10 cellular contexts compared by ENCODE assay signal in the genomic region with DNA sequence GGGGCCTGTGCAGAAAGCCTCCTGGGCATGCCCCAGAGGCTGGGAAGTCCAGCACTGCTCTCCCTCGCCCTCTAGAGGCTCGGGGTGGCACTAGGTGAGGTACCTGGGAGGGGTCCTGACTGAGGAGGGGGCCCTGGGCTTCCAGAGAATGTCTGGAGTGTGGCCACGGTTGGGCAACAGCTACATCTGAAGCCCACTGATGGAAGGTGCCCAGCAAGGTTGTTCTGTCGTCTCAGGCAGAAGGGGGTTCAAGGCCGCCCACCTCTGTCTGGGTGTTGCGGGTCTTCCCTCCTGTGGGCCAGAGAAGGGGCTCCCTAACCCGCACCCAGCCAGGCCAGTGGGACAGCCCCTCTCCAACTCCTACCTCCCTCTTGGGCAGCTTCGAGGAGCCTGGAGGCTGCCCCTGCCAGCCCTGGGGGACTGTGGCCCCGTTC. TPM values are rescaled to one million over a fixed set of nuclear protein-coding genes. Genes with fewer than 3 reads are reported as not detected.
DNase-seq lines count a peak whose midpoint lies in the region; ATAC-seq and TF ChIP-seq lines count a peak whose summit lies in the region.
"Had no signal": no experiment of that assay in that cellular context is flagged by ENCODE, and none has a peak within 500 bp of the region (broad histone marks: within the 10 kb centered on the region; RNA-seq: fewer than 3 reads in every experiment).

No MANE protein-coding gene starts in this region.

- H3F3A ChIP-seq in GM23338 (replicated peaks; ENCODE audit: low read depth) = no peaks in the 10 kb centered on the region

- H3K27me3 ChIP-seq in GM23338 (ENCODE audit: insufficient read depth) (no peaks in the 10 kb centered on the region), kidney epithelial cell (ENCODE audit: control insufficient read depth, insufficient read depth, low read length) (peaks cover 6% of the 10 kb centered on the region)

- H3K27ac Mint-ChIP-seq in GM23338 = no peak overlapping the region

- no peaks in the 10 kb centered on the region for H4K20me1 ChIP-seq in GM23338 (replicated peaks; ENCODE audit: insufficient read depth)

- TF ChIP-seq CTCF in GM23338 (conservative IDR thresholded peaks at IDR 0.05; ENCODE audit: low read depth in 2 of 2) (peak; percentile 81 to 90), kidney epithelial cell (IDR thresholded peaks at IDR 0.05; ENCODE audit: insufficient read depth, low read length, poor library complexity, severe bottlenecking) (peak; percentile 81)

- no peaks in the 10 kb centered on the region for H3K79me2 ChIP-seq in GM23338 (replicated peaks; ENCODE audit: insufficient read depth)

- ATAC-seq in GM23338 = peak; percentile 94
- no peak for ATAC-seq in HG03135 (IDR thresholded peaks at IDR 0.05; ENCODE audit: unreplicated experiment)
- no peak for ATAC-seq in GM21576 (IDR thresholded peaks at IDR 0.05; ENCODE audit: unreplicated experiment)
- ATAC-seq in GM19463 (IDR thresholded peaks at IDR 0.05; ENCODE audit: unreplicated experiment) = no peak

- no peak overlapping the region for H3K4me3 Mint-ChIP-seq in GM23338
- H3K4me3 Mint-ChIP-seq: activated T-cell treated with anti-CD3 and anti-CD28 coated beads, Interleukin-2, amount 50 U/mL, for 4 hours had no signal

- H3K4me2 ChIP-seq in GM23338 = 0 out of 2 replicates have a peak overlapping the region, but pooled peaks have one; percentile 32

- H3K36me3 Mint-ChIP-seq in GM23338 (ENCODE audit: low read depth) = no peaks in the 10 kb centered on the region

- H3K4me1 Mint-ChIP-seq in GM23338 = peaks cover 20% of the 10 kb centered on the region

- no peaks in the 10 kb centered on the region for H3K9me3 Mint-ChIP-seq in GM23338
- H3K9me3 Mint-ChIP-seq: activated T-cell treated with anti-CD3 and anti-CD28 coated beads, Interleukin-2, amount 50 U/mL, for 4 hours had no signal

- in situ Hi-C loops in ACHN (cut with HindIII; ENCODE audit: low pct_ligation_motif_present, low pct_unique_long_range_greater_than_20kb, low sequenced_read_pairs) = no loop called here

- H3K4me3 ChIP-seq in GM23338 = no peak overlapping the region
- no peak overlapping the region for H3K4me3 ChIP-seq in kidney epithelial cell (ENCODE audit: low read depth, low read length)
- H3K4me3 ChIP-seq: skin epidermis had no signal

- H3K36me3 ChIP-seq in GM23338 (ENCODE audit: insufficient read depth) (no peaks in the 10 kb centered on the region), kidney epithelial cell (ENCODE audit: control insufficient read depth, insufficient read depth, low read length) (no peaks in the 10 kb centered on the region)

- peak overlapping the region; percentile 86 for H2AFZ ChIP-seq in GM23338

- H3K27me3 Mint-ChIP-seq in GM23338 (ENCODE audit: insufficient read depth, low read depth, poor library complexity) = peaks cover 6% of the 10 kb centered on the region

- peaks cover 10% of the 10 kb centered on the region for H3K4me1 ChIP-seq in GM23338 (ENCODE audit: insufficient read depth)

- H3K27ac ChIP-seq in GM23338 (ENCODE audit: low read depth) = no peak overlapping the region
- H3K27ac ChIP-seq: skin epidermis had no signal

- peak; percentile 20 for DNase-seq in ACHN
- DNase-seq in GM23338 (ENCODE audit: low spot score) = peak; percentile 91
- DNase-seq in activated naive CD4-positive, alpha-beta T cell treated with anti-CD3 and anti-CD28 coated beads, Interleukin-2, amount 50 U/mL, for 16 hours = peak; percentile 32
- DNase-seq in kidney epithelial cell (ENCODE audit: low read depth) = no peak
- DNase-seq in activated effector memory CD4-positive, alpha-beta T cell treated with Interleukin-2 at 50 U/mL for 16 hours = no peak
- DNase-seq: activated T-cell treated with anti-CD3 and anti-CD28 coated beads, Interleukin-2, amount 50 U/mL, for 4 hours had no signal

- H3K9me2 ChIP-seq in GM23338 (ENCODE audit: insufficient read depth) = no peaks in the 10 kb centered on the region

TF ChIP-seq in GM23338, 12 proteins besides CTCF, POLR2A, EP300 and RAD21 (continues in another document):
- TF ChIP-seq NANOG (IDR thresholded peaks at IDR 0.05; ENCODE audit: borderline replicate concordance) = no peak
- no peak for TF ChIP-seq EZH2phosphoT487 (IDR thresholded peaks at IDR 0.05; ENCODE audit: unreplicated experiment)
- no peak for TF ChIP-seq REST (IDR thresholded peaks at IDR 0.05; ENCODE audit: unreplicated experiment)
- no peak for TF ChIP-seq EZH2 (IDR thresholded peaks at IDR 0.05; ENCODE audit: low read depth, unreplicated experiment)
- TF ChIP-seq STAT1 (IDR thresholded peaks at IDR 0.05; ENCODE audit: unreplicated experiment) = no peak

RNA-seq across cellular contexts. Expression of gene VEGFA, which starts 11.4 kb away (rescaled TPM):
- 55.9 and 61.1 TPM in 2 replicates for total RNA-seq in GM23338 (2014; rRNA removed; shearing (Covaris generic))
- polyA plus RNA-seq in GM23338 (2016; fragmentation: Nextera tagmentation; extraction: Ambion mirVana) = 10.9 and 13.3 TPM in 2 replicates
- 236 and 264 TPM in 2 replicates for total RNA-seq in kidney epithelial cell

Comparison
In these comparisons a context has a peak if more than half of its experiments do, and no peak if none do; other contexts are left out.
1. DNase-seq: peak in ACHN (single experiment), GM23338 (single experiment) and activated naive CD4-positive, alpha-beta T cell treated with anti-CD3 and anti-CD28 coated beads, Interleukin-2, amount 50 U/mL, for 16 hours (single experiment); none in kidney epithelial cell (single experiment) and activated effector memory CD4-positive, alpha-beta T cell treated with Interleukin-2 at 50 U/mL for 16 hours (single experiment).